Comparison of ENCODE assay signal across 14 cellular contexts in the genomic region with DNA sequence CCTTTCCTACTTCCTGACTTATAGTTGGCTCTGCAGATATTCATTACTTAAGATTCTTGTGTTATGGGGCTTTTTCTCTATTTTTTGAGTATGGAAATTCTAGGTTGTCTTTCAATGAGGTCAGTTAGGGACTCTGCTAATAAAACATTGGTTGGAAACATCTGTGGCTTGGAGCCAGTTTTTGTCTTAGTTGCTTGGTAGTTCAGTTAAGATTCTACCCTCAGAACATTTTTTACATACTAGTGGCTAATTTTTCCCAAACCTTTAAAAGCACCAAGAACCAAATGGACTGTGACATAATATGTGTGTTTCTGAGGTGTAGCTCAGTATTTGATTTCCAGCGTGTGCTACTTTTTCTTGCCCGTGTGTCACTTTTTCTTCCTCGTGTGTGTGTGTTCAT.
A peak's percentile ranks its signal among the peaks of the same experiment; 100 is the strongest.
DNase-seq lines count a peak whose midpoint lies in the region; ATAC-seq and TF ChIP-seq lines count a peak whose summit lies in the region.
"Had no signal": no experiment of that assay in that cellular context is flagged by ENCODE, and none has a peak within 500 bp of the region (broad histone marks: within the 10 kb centered on the region; RNA-seq: fewer than 3 reads in every experiment).

No MANE protein-coding gene starts in this region.

- no peaks in the 10 kb centered on the region for H3K27me3 Mint-ChIP-seq in natural killer cell (ENCODE audit: low read depth in 2 of 2)
- H3K27me3 Mint-ChIP-seq: activated CD4-positive, alpha-beta memory T cell treated with anti-CD3 and anti-CD28 coated beads for 36 hours had no signal

- no peak overlapping the region for H3K4me3 ChIP-seq in AG04449 (ENCODE audit: low read depth, low read length)
- H3K4me3 ChIP-seq: stomach had no signal

- peaks cover 4 to 6% of the 10 kb centered on the region in 2 donors for H3K9me3 Mint-ChIP-seq in natural killer cell
- H3K9me3 Mint-ChIP-seq: activated T-helper 2 cell treated with anti-CD3 and anti-CD28 coated beads, Interferon-gamma antibody, Interleukin-2, Interleukin-4, amounts not matched to agents 10 μg/mL and 5 μg/mL and 100 μg/mL, durations not matched to agents 14 hours and 24 hours and 36 hours had no signal

- intact Hi-C loops in natural killer cell (cut with micrococcal nuclease), result no loop called here

- no peaks in the 10 kb centered on the region for H3K4me1 Mint-ChIP-seq in natural killer cell

- H3K36me3 Mint-ChIP-seq in natural killer cell, result no peaks in the 10 kb centered on the region
- H3K36me3 Mint-ChIP-seq: activated CD4-positive, alpha-beta memory T cell treated with anti-CD3 and anti-CD28 coated beads for 36 hours had no signal

- no peak for ATAC-seq in natural killer cell
- ATAC-seq: HCT116 had no signal

- DNase-seq in AG04449 (ENCODE audit: low read depth, low spot score) (peak; percentile 57), GM03348 (ENCODE audit: low spot score) (peak; percentile 45), amniotic epithelial cell (ENCODE audit: low read depth) (peak; percentile 75), glomerular visceral epithelial cell (ENCODE audit: extremely low spot score) (peak; percentile 52), GM19238 (ENCODE audit: insufficient read length, low spot score) (no peak), natural killer cell (no peak), NCI-H82 treated with DMSO at 0.1 percent for 48 hours (lab: John Stamatoyannopoulos, UW; ENCODE audit: unreplicated experiment) (no peak)
- no peak for DNase-seq in stimulated activated CD4-positive, alpha-beta T cell treated with anti-CD3 and anti-CD28 coated beads, Interleukin-15, amount 100 ng/mL, for 24 hours
- DNase-seq: activated CD4-positive, alpha-beta memory T cell treated with anti-CD3 and anti-CD28 coated beads for 36 hours; RPMI8226; stomach; T1000 had no signal

- POLR2A ChIA-PET in AG04449 (lab: Yijun Ruan, JAX), result no interaction called here

- TF ChIP-seq CTCF in AG04449 (IDR thresholded peaks at IDR 0.05; ENCODE audit: insufficient read depth, low read length, missing control alignments) (no peak), natural killer cell (IDR thresholded peaks at IDR 0.05) (no peak)

- CTCF ChIA-PET in AG04449 (lab: Yijun Ruan, JAX), result interaction anchor here (1.1 kb wide), 1 partner anchor 40 kb away, joined by 3 read pairs; no protein-coding TSS in a partner anchor

- no peak overlapping the region for H3K27ac Mint-ChIP-seq in natural killer cell
- H3K27ac Mint-ChIP-seq: activated CD4-positive, alpha-beta memory T cell treated with anti-CD3 and anti-CD28 coated beads for 36 hours; activated T-helper 2 cell treated with anti-CD3 and anti-CD28 coated beads, Interferon-gamma antibody, Interleukin-2, Interleukin-4, amounts not matched to agents 10 μg/mL and 5 μg/mL and 100 μg/mL, durations not matched to agents 14 hours and 24 hours and 36 hours had no signal

- no peak overlapping the region for H3K4me3 Mint-ChIP-seq in natural killer cell
- H3K4me3 Mint-ChIP-seq: activated CD4-positive, alpha-beta memory T cell treated with anti-CD3 and anti-CD28 coated beads for 36 hours had no signal

Comparison
In these comparisons a context has a peak if more than half of its experiments do, and no peak if none do; other contexts are left out.
1. DNase-seq: peak in AG04449 (single experiment), GM03348 (single experiment), amniotic epithelial cell (single experiment) and glomerular visceral epithelial cell (single experiment); none in GM19238 (single experiment), natural killer cell (single experiment), NCI-H82 treated with DMSO at 0.1 percent for 48 hours (single experiment) and stimulated activated CD4-positive, alpha-beta T cell treated with anti-CD3 and anti-CD28 coated beads, Interleukin-15, amount 100 ng/mL, for 24 hours (single experiment).